In the genomic region with DNA sequence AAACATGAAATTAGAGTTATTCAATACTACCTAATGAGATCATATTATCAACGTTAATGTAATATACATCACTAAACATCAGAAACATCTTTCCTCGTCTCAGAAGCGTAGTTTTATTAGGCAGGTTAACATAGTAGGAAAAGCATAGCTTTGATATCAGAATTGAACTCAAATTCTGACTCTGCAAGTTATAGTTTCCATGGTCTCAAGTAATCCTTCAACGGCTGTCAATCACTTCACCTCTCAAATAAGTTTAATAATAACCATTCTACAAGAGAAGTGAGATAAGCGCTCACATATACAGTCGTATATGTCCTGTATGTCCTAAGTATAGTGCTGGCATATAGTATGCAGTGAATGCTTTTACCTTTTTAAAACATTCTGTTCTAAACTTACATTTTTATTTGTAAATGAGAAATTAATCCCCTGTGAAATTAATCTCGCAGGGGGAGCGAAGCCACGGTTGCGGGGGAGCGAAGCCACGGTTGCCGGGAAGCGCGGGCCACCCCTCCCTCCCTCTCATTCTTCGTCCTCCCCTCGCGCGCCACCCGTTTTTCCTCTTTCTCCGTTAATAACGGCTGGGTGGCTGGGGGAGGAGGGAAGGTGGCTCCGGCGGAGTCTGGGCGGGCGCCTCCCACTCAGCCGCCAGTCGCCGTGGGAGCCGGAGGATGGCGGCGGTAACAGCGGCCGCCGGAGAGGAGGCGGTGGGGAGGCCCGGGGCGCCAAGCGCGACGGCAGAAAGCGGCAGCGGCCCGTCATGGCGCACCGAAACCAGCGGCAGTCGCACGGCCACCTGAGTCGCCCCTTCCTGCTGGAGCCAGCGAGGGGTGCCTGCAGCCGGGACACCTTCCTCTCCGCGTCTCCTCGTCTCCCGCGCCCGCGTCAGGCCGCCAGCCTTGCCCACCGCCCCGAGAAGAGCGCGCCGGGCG, we compare ENCODE assay signal across 8 cellular contexts.
DNase-seq lines count a peak whose midpoint lies in the region; ATAC-seq, FAIRE-seq and TF ChIP-seq lines count a peak whose summit lies in the region.
"Not testable (repeated sequence)": the region's sequence is repeated elsewhere in the genome, so short reads cannot be mapped to it uniquely, and the experiment has no call there.

No MANE protein-coding gene starts in this region.

- peak overlapping the region; percentile 85 for H3K4me3 ChIP-seq in A549

- ATAC-seq in A549: peak; percentile 74 to 76
- ATAC-seq in GM18520 (IDR thresholded peaks at IDR 0.05; ENCODE audit: unreplicated experiment): peak; percentile 22
- peak; percentile 57 for ATAC-seq in HG02938 (IDR thresholded peaks at IDR 0.05; ENCODE audit: unreplicated experiment)

- peaks cover 16% of the 10 kb centered on the region for H3K4me1 ChIP-seq in A549

- CTCF ChIA-PET in A549 (lab: Yijun Ruan, JAX): interaction anchor here (0.5 to 1.2 kb wide), 3 partner anchors 147 to 1261 kb away, joined by 3 read pairs; no protein-coding TSS in a partner anchor

- 0 out of 5 replicates have a peak, but pooled peaks of 1 of the 2 experiments have one; percentile 6 for TF ChIP-seq RAD21 in A549 (conservative IDR thresholded peaks at IDR 0.05 in 1 of 2, IDR thresholded peaks at IDR 0.05 in 1 of 2)

- POLR2A ChIA-PET in A549 (lab: Yijun Ruan, JAX): interaction anchor here (0.6 to 1.1 kb wide), 4 partner anchors 49 to 232 kb away, joined by 3 to 4 read pairs (median 4); a partner anchor contains a TSS

- H3K36me3 Mint-ChIP-seq in brain: not testable (repeated sequence)

- not testable (repeated sequence) for H3K27me3 Mint-ChIP-seq in brain

- DNase-seq in A549 (ENCODE audit: low read depth in 1 of 2, low spot score in 1 of 2) (peak; percentile 8 to 71), NCI-H1694 (lab: John Stamatoyannopoulos, UW) (peak; percentile 22), T1000 (lab: John Stamatoyannopoulos, UW) (peak; percentile 41), hypothalamus (lab: John Stamatoyannopoulos, UW) (peak in 44 of 51 donors; percentile 5 to 68 (median 37)), posterior vena cava (ENCODE audit: low spot score) (peak; percentile 81)

- TF ChIP-seq EP300 in A549 (IDR thresholded peaks at IDR 0.05): not testable (repeated sequence)

- FAIRE-seq in A549 (lab: Jason Lieb, UNC): not testable (repeated sequence)

- peak overlapping the region; percentile 68 for H3K4me2 ChIP-seq in A549

- not testable (repeated sequence) for H3K9me3 ChIP-seq in A549

- peak overlapping the region; percentile 96 to 97 for H3K27ac ChIP-seq in A549

- not testable (repeated sequence) for TF ChIP-seq CTCF in A549 (IDR thresholded peaks at IDR 0.05); brain (conservative IDR thresholded peaks at IDR 0.05)

- intact Hi-C loops in posterior vena cava (cut with DNase I): not testable (repeated sequence)

- TF ChIP-seq POLR2A in A549 (IDR thresholded peaks at IDR 0.05; ENCODE audit: low read length): peak; percentile 53

- peaks cover 32% of the 10 kb centered on the region for H3K4me1 Mint-ChIP-seq in brain

- H3K9me3 Mint-ChIP-seq in brain: not testable (repeated sequence)

- H3K27ac Mint-ChIP-seq in brain: peak overlapping the region; percentile 82 to 96 (median 94)

- 5% methylated on average over 26 of the region's 66 CpGs for WGBS in A549 (ENCODE audit: missing lambda C conversion rate)

- H3K4me3 Mint-ChIP-seq in brain: peak overlapping the region; percentile 88 to 97 (median 91)

TF ChIP-seq in A549, 52 proteins besides CTCF, POLR2A, EP300 and RAD21:
- TF ChIP-seq, protein P1, sequence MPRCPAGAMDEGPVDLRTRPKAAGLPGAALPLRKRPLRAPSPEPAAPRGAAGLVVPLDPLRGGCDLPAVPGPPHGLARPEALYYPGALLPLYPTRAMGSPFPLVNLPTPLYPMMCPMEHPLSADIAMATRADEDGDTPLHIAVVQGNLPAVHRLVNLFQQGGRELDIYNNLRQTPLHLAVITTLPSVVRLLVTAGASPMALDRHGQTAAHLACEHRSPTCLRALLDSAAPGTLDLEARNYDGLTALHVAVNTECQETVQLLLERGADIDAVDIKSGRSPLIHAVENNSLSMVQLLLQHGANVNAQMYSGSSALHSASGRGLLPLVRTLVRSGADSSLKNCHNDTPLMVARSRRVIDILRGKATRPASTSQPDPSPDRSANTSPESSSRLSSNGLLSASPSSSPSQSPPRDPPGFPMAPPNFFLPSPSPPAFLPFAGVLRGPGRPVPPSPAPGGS (IDR thresholded peaks at IDR 0.05): peak; percentile 32; the same call in 1 of the 3 replicates
- TF ChIP-seq PHF8 (IDR thresholded peaks at IDR 0.05; ENCODE audit: borderline replicate concordance, low read depth): peak; percentile 34; the same call in 1 of the 2 replicates

Comparison
In these comparisons a context has a peak if more than half of its experiments do, and no peak if none do; other contexts are left out.
1. Peak in every context shown above with its lines: DNase-seq, ATAC-seq, H3K4me3 ChIP-seq and H3K27ac ChIP-seq.
2. ATAC-seq: peak in every context shown above with its lines; median percentile 75 in A549; 57 in HG02938; 22 in GM18520.
3. DNase-seq: peak in every context shown above with its lines; median percentile 81 in posterior vena cava; 41 in T1000; 40 in A549; 37 in hypothalamus; 22 in NCI-H1694.